21 cellular contexts compared by ENCODE assay signal in the genomic region with DNA sequence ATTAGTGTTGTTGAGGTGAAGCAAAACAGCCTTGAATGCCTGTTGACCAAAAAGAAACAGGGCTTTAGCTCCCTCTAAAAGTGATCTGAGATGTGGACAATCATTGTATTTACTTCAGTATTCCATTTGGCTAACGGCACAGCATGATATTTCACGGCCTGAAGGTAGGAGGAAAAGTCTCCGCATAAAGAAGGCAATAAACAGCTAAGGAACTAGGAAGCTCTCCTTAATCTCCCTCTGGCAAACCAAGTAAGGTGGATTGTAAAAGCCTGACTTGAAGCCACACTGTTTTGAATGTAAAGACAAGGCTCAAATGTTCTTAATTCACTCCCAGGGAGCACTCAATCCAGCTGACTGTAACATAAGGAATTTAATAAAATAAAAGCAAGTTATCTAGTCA.
"Had no signal": no experiment of that assay in that cellular context is flagged by ENCODE, and none has a peak within 500 bp of the region (broad histone marks: within the 10 kb centered on the region; RNA-seq: fewer than 3 reads in every experiment).

No MANE protein-coding gene starts in this region.

- H3K4me1 Mint-ChIP-seq: naive B cell had no signal

- H3K27me3 ChIP-seq: esophagus muscularis mucosa, gastrocnemius medialis, heart right ventricle, ovary, right atrium auricular region, sigmoid colon, suprapubic skin, thyroid gland had no signal

- DNase-seq: effector memory CD8-positive, alpha-beta T cell; gastrocnemius medialis; heart right ventricle; left colon; left ventricle myocardium superior; mesenchymal stem cell; naive B cell; ovary; sigmoid colon; stimulated activated CD4-positive, alpha-beta T cell treated with anti-CD3 and anti-CD28 coated beads, Interleukin-2, amount 100 ng/mL, for 24 hours; stimulated activated naive CD4-positive, alpha-beta T cell treated with Interleukin-2 at 50 U/mL for 16 hours; thyroid gland had no signal

- H3K9me3 Mint-ChIP-seq: type B pancreatic cell had no signal

- H3K4me3 Mint-ChIP-seq: effector memory CD8-positive, alpha-beta T cell; naive B cell; nephron; type B pancreatic cell had no signal

- FAIRE-seq: urothelium cell line had no signal

- H3K4me1 ChIP-seq: esophagus muscularis mucosa, gastrocnemius medialis, heart right ventricle, right atrium auricular region, suprapubic skin had no signal

- H3K27me3 Mint-ChIP-seq: effector memory CD8-positive, alpha-beta T cell; naive B cell had no signal

- H3K36me3 ChIP-seq: esophagus muscularis mucosa, gastrocnemius medialis, heart right ventricle, ovary, right atrium auricular region, sigmoid colon, suprapubic skin, thyroid gland had no signal

- H3K4me3 ChIP-seq: esophagus muscularis mucosa, gastrocnemius medialis, heart right ventricle, lung, ovary, right atrium auricular region, sigmoid colon, skin epidermis, suprapubic skin, thyroid gland had no signal

- H3K27ac ChIP-seq: epithelial cell of prostate, esophagus muscularis mucosa, gastrocnemius medialis, heart right ventricle, ovary, right atrium auricular region, sigmoid colon, skin epidermis, suprapubic skin, thyroid gland had no signal

- H3K27ac Mint-ChIP-seq: effector memory CD8-positive, alpha-beta T cell; naive B cell; nephron; type B pancreatic cell had no signal

- H3K9me3 ChIP-seq: esophagus muscularis mucosa, gastrocnemius medialis, ovary, right atrium auricular region, sigmoid colon, suprapubic skin, thyroid gland had no signal

- H3K36me3 Mint-ChIP-seq: naive B cell, type B pancreatic cell had no signal
